ENCODE assay signal across 1 cellular context in genomic region chr19:54448774-54449700, GRCh38.
TF ChIP-seq lines count a peak whose summit lies in the region.

Gene LENG8, plus strand, starts transcription at chr19:54449199. Its CDS starts 2,146 bp downstream, at chr19:54451345.

TF ChIP-seq in K562, 482 proteins besides CTCF, POLR2A, EP300 and RAD21 (continued from another document and continues in another):
- TF ChIP-seq E2F8 (IDR thresholded peaks at IDR 0.05; ENCODE audit: low read depth, partially characterized antibody), result peak; percentile 22
- no peak for TF ChIP-seq TCF7L2 (IDR thresholded peaks at IDR 0.05; ENCODE audit: low read depth, low read length)
- TF ChIP-seq THRA (IDR thresholded peaks at IDR 0.05), result no peak
- no peak for TF ChIP-seq RCOR1 (IDR thresholded peaks at IDR 0.05; ENCODE audit: borderline replicate concordance in 1 of 2, low read depth in 2 of 2, low read length in 2 of 2)
- no peak for TF ChIP-seq CUX1 (CRISPR knock-in tag; IDR thresholded peaks at IDR 0.05)
- no peak for TF ChIP-seq CLOCK (CRISPR knock-in tag; IDR thresholded peaks at IDR 0.05; ENCODE audit: borderline replicate concordance)
- peak; percentile 75; the same call in 1 of the 2 replicates for TF ChIP-seq MXI1 (IDR thresholded peaks at IDR 0.05; ENCODE audit: low read depth, low read length)
- TF ChIP-seq MBD2 (IDR thresholded peaks at IDR 0.05; ENCODE audit: borderline replicate concordance, low read depth), result peak; percentile 71; the same call in 1 of the 2 replicates
- TF ChIP-seq ZNF134 (CRISPR knock-in tag; conservative IDR thresholded peaks at IDR 0.05), result no peak
- peak; percentile 100 for TF ChIP-seq EGR1 (conservative IDR thresholded peaks at IDR 0.05)
- TF ChIP-seq ZBTB2 (IDR thresholded peaks at IDR 0.05), result peak; percentile 98
- no peak for TF ChIP-seq GTF2B (IDR thresholded peaks at IDR 0.05; ENCODE audit: extremely low read depth, insufficient read length)
- no peak for TF ChIP-seq DLX4 (CRISPR knock-in tag; IDR thresholded peaks at IDR 0.05)
- peak; percentile 88 for TF ChIP-seq TAF9B (IDR thresholded peaks at IDR 0.05; ENCODE audit: partially characterized antibody)
- peak; percentile 90 for TF ChIP-seq MEIS2 (IDR thresholded peaks at IDR 0.05; ENCODE audit: partially characterized antibody)
- peak; percentile 60; the same call in 1 of the 2 replicates for TF ChIP-seq TARDBP (IDR thresholded peaks at IDR 0.05)
- TF ChIP-seq NR2C2 (CRISPR knock-in tag; IDR thresholded peaks at IDR 0.05), result peak; percentile 46; the same call in 1 of the 2 replicates
- peak; percentile 60; the same call in 1 of the 2 replicates for TF ChIP-seq NR2C2 (tag; IDR thresholded peaks at IDR 0.05)
- no peak for TF ChIP-seq SMARCB1 (IDR thresholded peaks at IDR 0.05; ENCODE audit: insufficient read length, low read depth)
- TF ChIP-seq THRAP3 (IDR thresholded peaks at IDR 0.05; ENCODE audit: borderline replicate concordance), result peak; percentile 72; the same call in 1 of the 2 replicates
- no peak for TF ChIP-seq RUNX1 (IDR thresholded peaks at IDR 0.05; ENCODE audit: low read depth)
- no peak for TF ChIP-seq ZC3H11A (IDR thresholded peaks at IDR 0.05; ENCODE audit: low read depth, low read length)
- TF ChIP-seq ETV6 (IDR thresholded peaks at IDR 0.05; ENCODE audit: borderline replicate concordance in 1 of 2, low read depth in 2 of 2, low read length in 1 of 2), result 0 out of 4 replicates have a peak, but pooled peaks of 1 of the 2 experiments have one; percentile 17
- no peak; the same call in 1 of the 2 replicates for TF ChIP-seq ETV6 (CRISPR knock-in tag; IDR thresholded peaks at IDR 0.05; ENCODE audit: borderline replicate concordance)
- TF ChIP-seq ATF1 (CRISPR knock-in tag; IDR thresholded peaks at IDR 0.05), result peak; percentile 65
- TF ChIP-seq ATF1 (tag; IDR thresholded peaks at IDR 0.05), result peak; percentile 99
- TF ChIP-seq CTCFL (IDR thresholded peaks at IDR 0.05; ENCODE audit: borderline replicate concordance, insufficient read depth, low read depth, low read length, poor library complexity, severe bottlenecking), result no peak
- TF ChIP-seq PRDM10 (IDR thresholded peaks at IDR 0.05; ENCODE audit: partially characterized antibody), result no peak
- TF ChIP-seq NCOA4 (IDR thresholded peaks at IDR 0.05; ENCODE audit: partially characterized antibody), result no peak
- no peak for TF ChIP-seq PTRF (tag; IDR thresholded peaks at IDR 0.05)
- no peak; the same call in 1 of the 2 replicates for TF ChIP-seq MAFG (tag; conservative IDR thresholded peaks at IDR 0.05)
- TF ChIP-seq CREB3 (tag; conservative IDR thresholded peaks at IDR 0.05; ENCODE audit: low read depth), result no peak
- TF ChIP-seq ZNF316 (IDR thresholded peaks at IDR 0.05), result no peak; the same call in 1 of the 2 replicates
